13 cellular contexts compared by ENCODE assay signal in the genomic region with DNA sequence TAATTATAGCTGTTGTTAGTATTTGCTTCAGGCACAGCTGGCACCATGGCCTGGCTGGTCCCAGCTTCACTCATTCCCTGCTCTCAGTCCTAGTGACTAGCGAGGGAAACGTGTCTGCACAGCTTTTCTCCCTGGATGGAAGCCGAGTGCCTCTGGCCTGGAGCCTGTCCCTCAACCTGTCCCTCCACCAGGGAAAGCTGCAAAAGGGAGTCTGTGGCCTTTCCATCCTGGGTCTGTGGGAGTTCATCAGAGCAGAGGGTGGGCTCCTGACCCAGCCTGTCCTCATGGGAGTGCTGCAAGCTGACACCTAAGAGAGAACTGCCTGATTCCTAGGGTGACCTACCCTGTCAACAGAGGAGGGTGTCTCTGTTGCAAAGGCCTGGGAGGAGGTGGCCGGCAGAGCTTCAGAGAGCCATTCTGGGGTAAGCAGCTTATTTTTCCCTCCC.
DNase-seq lines count a peak whose midpoint lies in the region; ATAC-seq and TF ChIP-seq lines count a peak whose summit lies in the region.
"Had no signal": no experiment of that assay in that cellular context is flagged by ENCODE, and none has a peak within 500 bp of the region (broad histone marks: within the 10 kb centered on the region; RNA-seq: fewer than 3 reads in every experiment).

No MANE protein-coding gene starts in this region.

- no peak overlapping the region for H3K4ac ChIP-seq in trophoblast cell (ENCODE audit: low read depth, low read length)

- peaks cover 29% of the 10 kb centered on the region for H3K4me1 ChIP-seq in cardiac muscle cell (ENCODE audit: low read depth)
- H3K4me1 ChIP-seq in trophoblast cell (ENCODE audit: control insufficient read depth in 1 of 2, insufficient read depth in 2 of 2, low read length in 2 of 2): peaks cover 0 to 3% of the 10 kb centered on the region in 2 experiments

- WGBS in trophoblast cell (ENCODE audit: extremely low coverage, insufficient coverage, insufficient read length): no CpG with 5 or more reads among the region's 4 CpGs

- H3K4me2 ChIP-seq in trophoblast cell (ENCODE audit: low read length): no peak overlapping the region

- no peak overlapping the region for H3K9ac ChIP-seq in trophoblast cell (ENCODE audit: low read length)

- no peak overlapping the region for H3K23ac ChIP-seq in trophoblast cell (ENCODE audit: low read length)

- no peak overlapping the region for H3K18ac ChIP-seq in trophoblast cell (ENCODE audit: low read length)

- H2BK5ac ChIP-seq in trophoblast cell (ENCODE audit: low read depth, low read length, poor library complexity): no peak overlapping the region

- H3K9me3 ChIP-seq in cardiac muscle cell (ENCODE audit: low read depth) (no peaks in the 10 kb centered on the region), trophoblast cell (ENCODE audit: insufficient read depth, low read depth, low read length) (peaks cover 1% of the 10 kb centered on the region)

- DNase-seq in DMS 273 (lab: John Stamatoyannopoulos, UW; ENCODE audit: unreplicated experiment): peak; percentile 82
- peak; percentile 49 to 86 for DNase-seq in NCI-H446 (lab: John Stamatoyannopoulos, UW)
- peak in 1 of 2 donors; percentile 56 for DNase-seq in cardiac muscle cell (ENCODE audit: low read depth in 1 of 2, low spot score in 1 of 2)
- no peak for DNase-seq in trophoblast cell
- DNase-seq in DMS153 (lab: John Stamatoyannopoulos, UW): no peak
- no peak for DNase-seq in NCI-H187 (lab: John Stamatoyannopoulos, UW)
- DNase-seq: kidney glomerular epithelial cell, NCI-H526, occipital lobe had no signal

- H4K12ac ChIP-seq in trophoblast cell (ENCODE audit: low read depth, low read length): no peak overlapping the region

- ATAC-seq in HG03135 (IDR thresholded peaks at IDR 0.05; ENCODE audit: unreplicated experiment): no peak
- no peak for ATAC-seq in GM18502 (IDR thresholded peaks at IDR 0.05; ENCODE audit: poor library complexity, unreplicated experiment)
- ATAC-seq: HCT116 had no signal

- no peak overlapping the region for H2AK5ac ChIP-seq in trophoblast cell (ENCODE audit: low read length)

- no peak for TF ChIP-seq CTCF in cardiac muscle cell (IDR thresholded peaks at IDR 0.05; ENCODE audit: low read depth, low read length)

- H3K27me3 ChIP-seq in cardiac muscle cell (no peaks in the 10 kb centered on the region), trophoblast cell (ENCODE audit: insufficient read depth, low read length) (no peaks in the 10 kb centered on the region)

- H2BK120ac ChIP-seq in trophoblast cell (ENCODE audit: insufficient read depth, low read length, poor library complexity): no peak overlapping the region

- no peak overlapping the region for H4K8ac ChIP-seq in trophoblast cell (ENCODE audit: low read depth, low read length)

- peaks cover 4% of the 10 kb centered on the region for H3K79me1 ChIP-seq in trophoblast cell (ENCODE audit: low read length)

- H2AFZ ChIP-seq in trophoblast cell (ENCODE audit: insufficient read depth, low read length, poor library complexity): no peak overlapping the region

- no peaks in the 10 kb centered on the region for H3K36me3 ChIP-seq in cardiac muscle cell
- no peaks in the 10 kb centered on the region for H3K36me3 ChIP-seq in trophoblast cell (ENCODE audit: control insufficient read depth in 1 of 2, insufficient read depth in 2 of 2, low read length in 2 of 2)

- no peaks in the 10 kb centered on the region for H3K79me2 ChIP-seq in trophoblast cell (ENCODE audit: control insufficient read depth, insufficient read depth, low read length, poor library complexity)

- H4K91ac ChIP-seq in trophoblast cell (ENCODE audit: low read depth, low read length): no peak overlapping the region

- H3K27ac ChIP-seq in cardiac muscle cell: peak overlapping the region; percentile 82
- H3K27ac ChIP-seq in trophoblast cell (ENCODE audit: low read depth, low read length): no peak overlapping the region
- H3K27ac ChIP-seq: VCaP had no signal

- peak overlapping the region; percentile 11 for H3K14ac ChIP-seq in trophoblast cell (ENCODE audit: low read length)

- H3K4me3 ChIP-seq in cardiac muscle cell: no peak overlapping the region
- no peak overlapping the region for H3K4me3 ChIP-seq in trophoblast cell (ENCODE audit: low read depth, low read length)

- no peak overlapping the region for H2BK12ac ChIP-seq in trophoblast cell (ENCODE audit: low read length)

Comparison
In these comparisons a context has a peak if more than half of its experiments do, and no peak if none do; other contexts are left out.
1. DNase-seq: peak in DMS 273 (single experiment) and NCI-H446 (2 of 2); none in trophoblast cell (0 of 2), DMS153 (single experiment) and NCI-H187 (0 of 2).